21 cellular contexts compared by ENCODE assay signal in genomic region chr13:75740008-75740407, GRCh38.
A peak's percentile ranks its signal among the peaks of the same experiment; 100 is the strongest.
DNase-seq lines count a peak whose midpoint lies in the region; ATAC-seq, FAIRE-seq and TF ChIP-seq lines count a peak whose summit lies in the region.
"Had no signal": no experiment of that assay in that cellular context is flagged by ENCODE, and none has a peak within 500 bp of the region (broad histone marks: within the 10 kb centered on the region; RNA-seq: fewer than 3 reads in every experiment).

No MANE protein-coding gene starts in this region.

- RAD21 ChIA-PET in GM12878 (lab: Charles Lee; ENCODE audit: unreplicated experiment) = interaction anchor here (1.2 kb wide), 1 partner anchor 20 kb away, joined by 3 read pairs; no protein-coding TSS in a partner anchor

- H3K4me2 ChIP-seq in GM12878 (ENCODE audit: control insufficient read depth, insufficient read depth) = peak overlapping the region; percentile 66
- H3K4me2 ChIP-seq: A549, GM23338 had no signal

- peak overlapping the region; percentile 78 for H3K27ac Mint-ChIP-seq in HFFc6
- peak overlapping the region; percentile 55 for H3K27ac Mint-ChIP-seq in osteocyte (ENCODE audit: unreplicated experiment)
- H3K27ac Mint-ChIP-seq: CD4-positive, alpha-beta T cell; GM23338 had no signal

- SMC1A ChIA-PET in GM12878 (lab: Charles Lee; ENCODE audit: uncharacterized antibody, unreplicated experiment) = interaction anchor here (0.8 to 4.4 kb wide), 6 partner anchors 14 to 115 kb away, joined by 3 to 30 read pairs (median 4); no protein-coding TSS in a partner anchor

- TF ChIP-seq CTCF in HFFc6 (IDR thresholded peaks at IDR 0.05) (no peak), GM12878 (IDR thresholded peaks at IDR 0.05 in 2 of 3, conservative IDR thresholded peaks at IDR 0.05 in 1 of 3; ENCODE audit: control insufficient read depth in 2 of 3, extremely low read depth in 1 of 3, insufficient read depth in 1 of 3, low read depth in 3 of 3, low read length in 3 of 3) (no peak), osteocyte (IDR thresholded peaks at IDR 0.05) (no peak), Peyer's patch (IDR thresholded peaks at IDR 0.05) (no peak)

- no peak overlapping the region; the same call in 1 of the 2 replicates for H2AFZ ChIP-seq in GM12878 (ENCODE audit: control insufficient read depth, low read depth, low read length)
- H2AFZ ChIP-seq: GM23338 had no signal

- DNase-seq in HFFc6 (no peak), GM12878 (ENCODE audit: low read depth, low spot score) (no peak), osteocyte (ENCODE audit: extremely low spot score, unreplicated experiment) (no peak), Peyer's patch (no peak)
- no peak for DNase-seq in effector CD4-positive, alpha-beta T cell
- DNase-seq: Caco-2; CD4-positive, alpha-beta T cell; GF-D8; MM.1S; NCI-H1092 treated with DMSO at 0.1 percent for 48 hours; NCI-H146; NCI-H2029 treated with DMSO at 0.1 percent for 48 hours; NCI-H2171 treated with DMSO at 0.1 percent for 48 hours; NCI-H446 treated with DMSO at 0.1 percent for 48 hours; NCI-H69; Right ventricle myocardium superior had no signal

- no peaks in the 10 kb centered on the region for H4K20me1 ChIP-seq in GM12878 (ENCODE audit: control insufficient read depth, insufficient read depth)

- TF ChIP-seq POLR2A in GM12878 (IDR thresholded peaks at IDR 0.05; ENCODE audit: low read depth, low read length) = no peak
- TF ChIP-seq POLR2A in Peyer's patch (IDR thresholded peaks at IDR 0.05) = no peak

- H3K27me3 Mint-ChIP-seq in HFFc6 (ENCODE audit: insufficient read depth) (peaks cover 52% of the 10 kb centered on the region), osteocyte (ENCODE audit: unreplicated experiment) (no peaks in the 10 kb centered on the region)
- H3K27me3 Mint-ChIP-seq: CD4-positive, alpha-beta T cell had no signal

- no peak for TF ChIP-seq EP300 in GM12878 (IDR thresholded peaks at IDR 0.05; ENCODE audit: borderline replicate concordance in 1 of 2, control insufficient read depth in 1 of 2, low read depth in 2 of 2, low read length in 2 of 2)

- ATAC-seq in GM19351 (IDR thresholded peaks at IDR 0.05; ENCODE audit: unreplicated experiment) (peak; percentile 21), GM12878 (no peak; the same call in 2 of the 3 replicates), HG03025 (IDR thresholded peaks at IDR 0.05; ENCODE audit: low FRiP score, unreplicated experiment) (no peak)
- ATAC-seq: A549, GM23338 had no signal

- BruUV-seq in GM12878 (replicated peaks; lab: Mats Ljungman, UMichigan) = no TSS peak

- H3K9me3 Mint-ChIP-seq in HFFc6 (peaks cover 23% of the 10 kb centered on the region), osteocyte (ENCODE audit: unreplicated experiment) (peaks cover 21% of the 10 kb centered on the region)
- H3K9me3 Mint-ChIP-seq: CD4-positive, alpha-beta T cell had no signal

- intact Hi-C loops in GM12878 (cut with micrococcal nuclease; ENCODE audit: unreplicated experiment) = no loop called here

- H3K36me3 Mint-ChIP-seq in HFFc6 (ENCODE audit: low read depth) (peaks cover 81% of the 10 kb centered on the region), osteocyte (ENCODE audit: unreplicated experiment) (peaks cover 39% of the 10 kb centered on the region)

- H3K4me1 ChIP-seq in GM12878 (ENCODE audit: control insufficient read depth, insufficient read depth, low read length) = peaks cover 19% of the 10 kb centered on the region
- H3K4me1 ChIP-seq in Peyer's patch = no peaks in the 10 kb centered on the region
- H3K4me1 ChIP-seq: A549, Caco-2 had no signal

- H3K27me3 ChIP-seq in GM12878 (replicated peaks in 1 of 2; ENCODE audit: control insufficient read depth in 2 of 2, insufficient read depth in 2 of 2, low read length in 1 of 2) (no peaks in the 10 kb centered on the region), Peyer's patch (no peaks in the 10 kb centered on the region)

- TF ChIP-seq RAD21 in GM12878 (IDR thresholded peaks at IDR 0.05; ENCODE audit: insufficient read depth, low read depth, low read length) = no peak

- H3K36me3 ChIP-seq in GM12878 (ENCODE audit: control insufficient read depth in 2 of 2, insufficient read depth in 2 of 2, low read length in 1 of 2) (no peaks in the 10 kb centered on the region), Peyer's patch (no peaks in the 10 kb centered on the region)

- H3K4me3 Mint-ChIP-seq in HFFc6 = peak overlapping the region; percentile 15
- no peak overlapping the region for H3K4me3 Mint-ChIP-seq in osteocyte (ENCODE audit: unreplicated experiment)
- H3K4me3 Mint-ChIP-seq: CD4-positive, alpha-beta T cell; GM23338 had no signal

- H3K4me1 Mint-ChIP-seq in HFFc6 (ENCODE audit: low read depth) (peaks cover 88% of the 10 kb centered on the region), osteocyte (ENCODE audit: unreplicated experiment) (peaks cover 39% of the 10 kb centered on the region)
- H3K4me1 Mint-ChIP-seq: GM23338 had no signal

- FAIRE-seq in GM12878 (lab: Jason Lieb, UNC) = no peak
- FAIRE-seq: A549, GM12891 had no signal

- H3K9ac ChIP-seq in GM12878 (ENCODE audit: control insufficient read depth, insufficient read depth, low read length) = peak overlapping the region; percentile 48; the same call in 1 of the 2 replicates

- CTCF ChIA-PET in GM12878 (lab: Yijun Ruan, JAX) = no interaction called here

- H3K27ac ChIP-seq in GM12878 (ENCODE audit: control insufficient read depth, insufficient read depth) (peak overlapping the region; percentile 80), Peyer's patch (no peak overlapping the region)
- H3K27ac ChIP-seq: A549 had no signal

- H3K79me2 ChIP-seq in GM12878 (ENCODE audit: control insufficient read depth, insufficient read depth, low read length) = no peaks in the 10 kb centered on the region; the same call in 1 of the 2 replicates

- POLR2A ChIA-PET in GM12878 (lab: Charles Lee) = interaction anchor here (0.6 to 1.4 kb wide), 3 partner anchors 17 to 93 kb away, joined by 3 to 4 read pairs (median 3); no protein-coding TSS in a partner anchor

- WGBS in GM12878 (ENCODE audit: insufficient coverage, insufficient replicate concordance, low lambda C conversion rate, missing lambda C conversion rate) = 100% methylated on average over 4 of the region's 4 CpGs

- H3K4me3 ChIP-seq in GM12878 (no peak overlapping the region), Peyer's patch (no peak overlapping the region)
- H3K4me3 ChIP-seq: A549, GM23338 had no signal

- no peaks in the 10 kb centered on the region; the same call in 1 of the 3 replicates for H3K9me3 ChIP-seq in GM12878 (replicated peaks; ENCODE audit: control insufficient read depth, insufficient read depth, low read length)
- H3K9me3 ChIP-seq in Peyer's patch = no peaks in the 10 kb centered on the region
- H3K9me3 ChIP-seq: A549, Caco-2 had no signal

- in situ Hi-C loops in GM12878 (cut with MboI) = no loop called here

TF ChIP-seq in GM12878, 131 proteins besides CTCF, POLR2A, EP300 and RAD21:
- TF ChIP-seq FOXM1 (IDR thresholded peaks at IDR 0.05; ENCODE audit: low read depth, low read length) (no peak), NR2C2 (IDR thresholded peaks at IDR 0.05; ENCODE audit: borderline replicate concordance, control insufficient read depth, insufficient read length, low read depth) (no peak), ETV6 (conservative IDR thresholded peaks at IDR 0.05 in 1 of 2, IDR thresholded peaks at IDR 0.05 in 1 of 2; ENCODE audit: borderline replicate concordance in 1 of 2, low read depth in 1 of 2) (no peak), ZZZ3 (IDR thresholded peaks at IDR 0.05; ENCODE audit: control insufficient read depth, insufficient read length, low read depth) (no peak), YBX1 (IDR thresholded peaks at IDR 0.05) (no peak), NBN (IDR thresholded peaks at IDR 0.05) (no peak), RCOR1 (conservative IDR thresholded peaks at IDR 0.05; ENCODE audit: low read depth, low read length) (no peak), ZNF384 (IDR thresholded peaks at IDR 0.05; ENCODE audit: borderline replicate concordance, low read depth, low read length) (no peak), STAT1 (conservative IDR thresholded peaks at IDR 0.05) (no peak)
